ENCODE assay signal across 6 cellular contexts in the genomic region with DNA sequence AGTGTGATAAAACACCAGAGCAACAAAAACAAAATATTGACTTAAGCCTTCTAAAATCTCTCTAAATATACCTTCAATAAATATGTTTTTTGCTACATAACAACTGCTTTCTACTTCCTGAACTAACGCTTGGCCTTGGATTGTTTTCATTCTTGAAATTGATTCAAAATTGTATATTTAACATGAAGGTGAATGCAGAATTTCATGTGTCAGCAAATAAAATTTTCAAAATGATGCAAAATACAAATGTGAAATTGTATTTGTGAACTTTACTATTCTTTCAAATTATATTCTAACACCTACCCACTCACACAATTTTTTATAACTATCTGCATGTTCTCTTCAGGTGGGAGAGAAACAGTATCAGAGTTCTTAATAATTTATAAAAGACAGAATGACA. TPM values are rescaled to one million over a fixed set of nuclear protein-coding genes. Genes with fewer than 3 reads are reported as not detected.
"Had no signal": no experiment of that assay in that cellular context is flagged by ENCODE, and none has a peak within 500 bp of the region (broad histone marks: within the 10 kb centered on the region; RNA-seq: fewer than 3 reads in every experiment).

No MANE protein-coding gene starts in this region.

RNA-seq across cellular contexts. Expression of gene RBMY1B, which starts 48.2 kb away (rescaled TPM):
- total RNA-seq: GM23248, GM23338, H1, H7, H9, HFFc6 had no signal
- polyA plus RNA-seq: GM23248, GM23338, H1 had no signal
